In genomic region chr3:194431553-194431952, GRCh38 we compare ENCODE assay signal across 25 cellular contexts. TPM values are rescaled to one million over a fixed set of nuclear protein-coding genes. Genes with fewer than 3 reads are reported as not detected.
"Had no signal": no experiment of that assay in that cellular context is flagged by ENCODE, and none has a peak within 500 bp of the region (broad histone marks: within the 10 kb centered on the region; RNA-seq: fewer than 3 reads in every experiment).

No MANE protein-coding gene starts in this region.

- DNase-seq: activated CD4-positive, alpha-beta T cell treated with anti-CD3 and anti-CD28 coated beads, Interleukin-2, amount 50 U/mL, for 1 hour; activated CD8-positive, alpha-beta memory T cell treated with anti-CD3 and anti-CD28 coated beads, Interleukin-2, amount 50 U/mL, for 4 hours; activated effector memory CD4-positive, alpha-beta T cell treated with anti-CD3 and anti-CD28 coated beads, Interleukin-2, amount 50 U/mL, for 16 hours; activated naive CD4-positive, alpha-beta T cell treated with anti-CD3 and anti-CD28 coated beads, Interleukin-2, amount 50 U/mL, for 16 hours; activated T-cell treated with anti-CD3 and anti-CD28 coated beads, Interleukin-2, amount 50 U/mL, for 4 hours; aorta; colonic mucosa; endodermal cell; foreskin keratinocyte; glutamatergic neuron; hypothalamus; islet precursor cell; left lung; mammary epithelial cell; midbrain; nephron progenitor cell; nucleus accumbens; retina; stimulated activated CD4-positive, alpha-beta T cell treated with anti-CD3 and anti-CD28 coated beads, Interleukin-12 subunit alpha, Interleukin-12 subunit beta, amount 100 ng/mL, for 4 hours; stimulated activated CD4-positive, alpha-beta T cell treated with anti-CD3 and anti-CD28 coated beads, Interleukin-1b, Interleukin-23, amount 100 ng/mL, for 48 hours; stimulated activated CD8-positive, alpha-beta memory T cell treated with anti-CD3 and anti-CD28 coated beads, Interleukin-4, amount 100 ng/mL, for 48 hours; stimulated activated naive CD4-positive, alpha-beta T cell treated with Interleukin-2 at 50 U/mL for 16 hours; tibial artery had no signal

- H3K27ac Mint-ChIP-seq: endodermal cell, nephron progenitor cell had no signal

- H3K27me3 Mint-ChIP-seq: central memory CD8-positive, alpha-beta T cell had no signal

- H3K4me3 Mint-ChIP-seq: activated T-cell treated with anti-CD3 and anti-CD28 coated beads, Interleukin-2, amount 50 U/mL, for 4 hours; central memory CD8-positive, alpha-beta T cell; endodermal cell; nephron progenitor cell had no signal

- ATAC-seq: activated T-cell treated with anti-CD3 and anti-CD28 coated beads, Interleukin-2, amount 50 U/mL, for 4 hours; foreskin keratinocyte; left lung had no signal

- H3K9me3 Mint-ChIP-seq: activated T-cell treated with anti-CD3 and anti-CD28 coated beads, Interleukin-2, amount 50 U/mL, for 4 hours; central memory CD8-positive, alpha-beta T cell; endodermal cell; nephron progenitor cell had no signal

- H3K4me1 Mint-ChIP-seq: central memory CD8-positive, alpha-beta T cell; endodermal cell; nephron progenitor cell had no signal

RNA-seq across cellular contexts. Expression of gene GP5, which starts 32.5 kb away (rescaled TPM):
- total RNA-seq: foreskin keratinocyte, subcutaneous adipose tissue had no signal
